ENCODE assay signal across 1 cellular context in the genomic region with DNA sequence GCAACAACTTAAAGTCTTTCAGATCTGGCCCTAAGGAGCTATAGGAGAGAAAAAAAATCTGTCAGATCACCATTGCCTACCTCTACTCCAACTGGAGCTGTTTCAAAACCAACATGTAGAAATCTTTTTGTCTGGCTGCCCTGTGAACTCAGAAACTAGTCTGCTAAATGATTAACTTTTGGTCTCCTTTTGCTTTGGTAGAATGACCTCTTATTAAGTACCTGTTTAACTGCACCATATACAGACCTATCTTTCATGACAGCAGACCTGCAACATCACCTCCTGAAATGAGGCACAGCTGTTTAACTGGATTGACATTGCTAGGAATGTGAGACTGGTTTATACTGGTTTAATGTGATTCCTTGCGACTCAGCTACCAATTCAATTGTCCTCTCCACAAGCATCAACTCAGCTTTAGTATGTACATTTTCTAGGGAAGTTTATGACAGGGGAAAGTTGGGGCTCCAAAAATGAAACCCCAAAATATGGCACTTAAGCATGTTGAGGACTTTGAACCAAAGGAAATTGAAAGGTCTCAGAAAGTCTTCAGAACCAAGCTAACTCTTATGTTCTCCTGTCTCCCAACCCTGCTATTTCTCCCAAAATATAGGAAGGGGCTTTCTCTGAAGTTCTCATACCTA.
TF ChIP-seq lines count a peak whose summit lies in the region.

No MANE protein-coding gene starts in this region.

TF ChIP-seq in HepG2, 621 proteins besides CTCF, POLR2A, EP300 and RAD21 (continued from another document and continues in another):
- TF ChIP-seq HOMEZ (CRISPR knock-in tag; IDR thresholded peaks at IDR 0.05; ENCODE audit: low read depth) (peak; percentile 53; the same call in 1 of the 2 replicates), ZNF367 (CRISPR knock-in tag; IDR thresholded peaks at IDR 0.05; ENCODE audit: borderline replicate concordance) (no peak), ZBTB7B (CRISPR knock-in tag; IDR thresholded peaks at IDR 0.05) (no peak), GPN1 (CRISPR knock-in tag; IDR thresholded peaks at IDR 0.05; ENCODE audit: borderline replicate concordance) (no peak), ELK4 (CRISPR knock-in tag; IDR thresholded peaks at IDR 0.05; ENCODE audit: borderline replicate concordance) (no peak), MAFF (IDR thresholded peaks at IDR 0.05; ENCODE audit: low read depth, low read length) (no peak), RARG (CRISPR knock-in tag; IDR thresholded peaks at IDR 0.05; ENCODE audit: low read depth) (no peak), HOXA3 (CRISPR knock-in tag; IDR thresholded peaks at IDR 0.05) (no peak), HMG20B (CRISPR knock-in tag; conservative IDR thresholded peaks at IDR 0.05) (no peak), CHD2 (IDR thresholded peaks at IDR 0.05; ENCODE audit: low read depth, low read length) (no peak), GFI1 (CRISPR knock-in tag; IDR thresholded peaks at IDR 0.05; ENCODE audit: borderline replicate concordance) (no peak), MTA3 (CRISPR knock-in tag; IDR thresholded peaks at IDR 0.05) (no peak), KDM6A (CRISPR knock-in tag; IDR thresholded peaks at IDR 0.05; ENCODE audit: low read depth) (peak; percentile 37; the same call in 1 of the 2 replicates), ZBTB1 (CRISPR knock-in tag; IDR thresholded peaks at IDR 0.05; ENCODE audit: borderline replicate concordance) (no peak), RBAK (CRISPR knock-in tag; IDR thresholded peaks at IDR 0.05) (no peak), ZHX2 (IDR thresholded peaks at IDR 0.05; ENCODE audit: low read depth) (no peak), ZHX2 (CRISPR knock-in tag; IDR thresholded peaks at IDR 0.05; ENCODE audit: borderline replicate concordance) (no peak), HNRNPH1 (optimal IDR thresholded peaks at IDR 0.05; ENCODE audit: low read depth, low read length) (no peak), SPEN (CRISPR knock-in tag; IDR thresholded peaks at IDR 0.05; ENCODE audit: low read depth) (no peak), ZNF770 (CRISPR knock-in tag; IDR thresholded peaks at IDR 0.05) (no peak), PPARG (CRISPR knock-in tag; conservative IDR thresholded peaks at IDR 0.05) (peak; percentile 95), TGIF2 (CRISPR knock-in tag; IDR thresholded peaks at IDR 0.05) (peak; percentile 78; the same call in 1 of the 2 replicates), ZSCAN12 (CRISPR knock-in tag; IDR thresholded peaks at IDR 0.05) (no peak), TRAFD1 (CRISPR knock-in tag; IDR thresholded peaks at IDR 0.05; ENCODE audit: borderline replicate concordance) (no peak), HOXA7 (CRISPR knock-in tag; IDR thresholded peaks at IDR 0.05) (no peak), ZNF280D (CRISPR knock-in tag; IDR thresholded peaks at IDR 0.05) (no peak)
- TF ChIP-seq, protein P1, sequence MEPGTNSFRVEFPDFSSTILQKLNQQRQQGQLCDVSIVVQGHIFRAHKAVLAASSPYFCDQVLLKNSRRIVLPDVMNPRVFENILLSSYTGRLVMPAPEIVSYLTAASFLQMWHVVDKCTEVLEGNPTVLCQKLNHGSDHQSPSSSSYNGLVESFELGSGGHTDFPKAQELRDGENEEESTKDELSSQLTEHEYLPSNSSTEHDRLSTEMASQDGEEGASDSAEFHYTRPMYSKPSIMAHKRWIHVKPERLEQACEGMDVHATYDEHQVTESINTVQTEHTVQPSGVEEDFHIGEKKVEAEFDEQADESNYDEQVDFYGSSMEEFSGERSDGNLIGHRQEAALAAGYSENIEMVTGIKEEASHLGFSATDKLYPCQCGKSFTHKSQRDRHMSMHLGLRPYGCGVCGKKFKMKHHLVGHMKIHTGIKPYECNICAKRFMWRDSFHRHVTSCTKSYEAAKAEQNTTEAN (CRISPR knock-in tag; conservative IDR thresholded peaks at IDR 0.05) = no peak
- TF ChIP-seq, protein P2, sequence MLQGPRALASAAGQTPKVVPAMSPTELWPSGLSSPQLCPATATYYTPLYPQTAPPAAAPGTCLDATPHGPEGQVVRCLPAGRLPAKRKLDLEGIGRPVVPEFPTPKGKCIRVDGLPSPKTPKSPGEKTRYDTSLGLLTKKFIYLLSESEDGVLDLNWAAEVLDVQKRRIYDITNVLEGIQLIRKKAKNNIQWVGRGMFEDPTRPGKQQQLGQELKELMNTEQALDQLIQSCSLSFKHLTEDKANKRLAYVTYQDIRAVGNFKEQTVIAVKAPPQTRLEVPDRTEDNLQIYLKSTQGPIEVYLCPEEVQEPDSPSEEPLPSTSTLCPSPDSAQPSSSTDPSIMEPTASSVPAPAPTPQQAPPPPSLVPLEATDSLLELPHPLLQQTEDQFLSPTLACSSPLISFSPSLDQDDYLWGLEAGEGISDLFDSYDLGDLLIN (CRISPR knock-in tag; IDR thresholded peaks at IDR 0.05; ENCODE audit: borderline replicate concordance) = no peak
